Comparison of ENCODE assay signal across 22 cellular contexts in the genomic region with DNA sequence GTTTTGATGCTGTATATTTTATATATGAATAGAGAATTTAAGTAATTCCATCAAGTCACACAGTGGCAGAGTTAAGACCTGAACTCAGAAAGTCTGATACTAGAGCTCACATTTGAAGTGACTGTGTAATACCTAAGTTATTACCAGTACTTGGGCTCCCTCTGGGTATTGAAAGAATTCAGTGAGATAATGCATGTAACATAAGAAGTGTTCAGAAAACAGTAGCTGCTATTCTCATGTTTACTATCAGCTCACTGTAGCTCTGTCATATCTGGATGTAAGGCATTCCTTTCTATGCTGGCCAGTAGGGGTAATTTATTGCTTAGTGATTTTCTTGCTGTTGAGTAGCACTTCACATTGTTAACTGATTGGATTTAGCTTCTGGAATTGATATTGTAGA. TPM values are rescaled to one million over a fixed set of nuclear protein-coding genes. Genes with fewer than 3 reads are reported as not detected.
DNase-seq lines count a peak whose midpoint lies in the region; ATAC-seq and TF ChIP-seq lines count a peak whose summit lies in the region.
"Had no signal": no experiment of that assay in that cellular context is flagged by ENCODE, and none has a peak within 500 bp of the region (broad histone marks: within the 10 kb centered on the region; RNA-seq: fewer than 3 reads in every experiment).

No MANE protein-coding gene starts in this region.

- H3K4ac ChIP-seq in mesenchymal stem cell (ENCODE audit: low read depth in 1 of 2, low read length in 2 of 2) = no peak overlapping the region

- H3K27ac Mint-ChIP-seq in activated CD4-positive, alpha-beta T cell treated with anti-CD3 and anti-CD28 coated beads, Interleukin-2, amount 10 ng/mL, durations not matched to agents 24 days and 14 days = no peak overlapping the region
- H3K27ac Mint-ChIP-seq: IgD-negative memory B cell, natural killer cell had no signal

- no peaks in the 10 kb centered on the region for H3K9me3 ChIP-seq in mesenchymal stem cell (ENCODE audit: control insufficient read depth, low read length)
- no peaks in the 10 kb centered on the region for H3K9me3 ChIP-seq in stomach

- H3K9ac ChIP-seq in mesenchymal stem cell (ENCODE audit: low read length) = peak overlapping the region; percentile 27

- no peak overlapping the region for H4K91ac ChIP-seq in mesenchymal stem cell (ENCODE audit: low read length)

- intact Hi-C loops in left colon (cut with DNase I, micrococcal nuclease) = no loop called here
- intact Hi-C loops in stomach (cut with DNase I; ENCODE audit: low total_unique reads) = no loop called here
- intact Hi-C loops in activated CD4-positive, alpha-beta T cell treated with anti-CD3 and anti-CD28 coated beads, Interleukin-2, amount 10 ng/mL, durations not matched to agents 24 days and 14 days (cut with micrococcal nuclease) = no loop called here

- H2BK12ac ChIP-seq in mesenchymal stem cell (ENCODE audit: low read length in 2 of 2) = no peak overlapping the region

- no peak overlapping the region for H3K4me3 Mint-ChIP-seq in activated CD4-positive, alpha-beta T cell treated with anti-CD3 and anti-CD28 coated beads, Interleukin-2, amount 10 ng/mL, durations not matched to agents 24 days and 14 days
- H3K4me3 Mint-ChIP-seq: CD8-positive, alpha-beta memory T cell; central memory CD8-positive, alpha-beta T cell; IgD-negative memory B cell; natural killer cell had no signal

- H4K8ac ChIP-seq in mesenchymal stem cell (ENCODE audit: low read length) = no peak overlapping the region

- H3K27me3 Mint-ChIP-seq in activated CD4-positive, alpha-beta T cell treated with anti-CD3 and anti-CD28 coated beads, Interleukin-2, amount 10 ng/mL, durations not matched to agents 24 days and 14 days = no peaks in the 10 kb centered on the region
- H3K27me3 Mint-ChIP-seq: CD8-positive, alpha-beta memory T cell; central memory CD8-positive, alpha-beta T cell; IgD-negative memory B cell had no signal

- peaks cover 1% of the 10 kb centered on the region for H3K4me1 Mint-ChIP-seq in activated CD4-positive, alpha-beta T cell treated with anti-CD3 and anti-CD28 coated beads, Interleukin-2, amount 10 ng/mL, durations not matched to agents 24 days and 14 days
- H3K4me1 Mint-ChIP-seq: CD8-positive, alpha-beta memory T cell; central memory CD8-positive, alpha-beta T cell; IgD-negative memory B cell; natural killer cell had no signal

- H2BK15ac ChIP-seq in mesenchymal stem cell (ENCODE audit: low read depth, poor library complexity, severe bottlenecking) = no peak overlapping the region

- no peak for TF ChIP-seq CTCF in cardiac fibroblast (IDR thresholded peaks at IDR 0.05; ENCODE audit: low read depth, low read length)
- no peak for TF ChIP-seq CTCF in stomach (IDR thresholded peaks at IDR 0.05)

- no peak overlapping the region for H3K4me2 ChIP-seq in mesenchymal stem cell (ENCODE audit: low read length, poor library complexity, severe bottlenecking)
- H3K4me2 ChIP-seq: PC-9 had no signal

- peaks cover 5% of the 10 kb centered on the region for H3K79me1 ChIP-seq in mesenchymal stem cell (replicated peaks; ENCODE audit: low read length, poor library complexity, severe bottlenecking)

- no peaks in the 10 kb centered on the region for H3K27me3 ChIP-seq in mesenchymal stem cell (ENCODE audit: control insufficient read depth in 1 of 2, insufficient read depth in 1 of 2, low read length in 2 of 2)
- H3K27me3 ChIP-seq in stomach = no peaks in the 10 kb centered on the region

- no peak overlapping the region for H2BK5ac ChIP-seq in mesenchymal stem cell (ENCODE audit: low read depth, low read length, poor library complexity, severe bottlenecking)

- H3K4me1 ChIP-seq in mesenchymal stem cell (ENCODE audit: control insufficient read depth, insufficient read depth, low read depth, low read length) (peaks cover 3% of the 10 kb centered on the region), stomach (no peaks in the 10 kb centered on the region)

- no peak overlapping the region for H3K18ac ChIP-seq in mesenchymal stem cell (ENCODE audit: low read depth in 1 of 2, low read length in 2 of 2)

- H2AFZ ChIP-seq in mesenchymal stem cell (ENCODE audit: low read depth, low read length) = no peak overlapping the region
- H2AFZ ChIP-seq: PC-9 had no signal

- peaks cover 30% of the 10 kb centered on the region for H3K36me3 Mint-ChIP-seq in activated CD4-positive, alpha-beta T cell treated with anti-CD3 and anti-CD28 coated beads, Interleukin-2, amount 10 ng/mL, durations not matched to agents 24 days and 14 days (ENCODE audit: low read depth)

- H2AK5ac ChIP-seq in mesenchymal stem cell (ENCODE audit: low read length, severe bottlenecking) = no peak overlapping the region

- TF ChIP-seq EP300 in stomach (IDR thresholded peaks at IDR 0.05) = no peak

- H3K36me3 ChIP-seq in mesenchymal stem cell (ENCODE audit: control insufficient read depth in 1 of 2, insufficient read depth in 2 of 2, low read depth in 1 of 2, low read length in 2 of 2) (peaks cover 0 to 75% of the 10 kb centered on the region in 2 experiments), stomach (peaks cover 20 to 77% (median 68%) of the 10 kb centered on the region in 4 donors)

- no peak overlapping the region for H3K4me3 ChIP-seq in cardiac fibroblast (replicated peaks in 1 of 2; ENCODE audit: low read depth in 2 of 2, low read length in 2 of 2)
- no peak overlapping the region for H3K4me3 ChIP-seq in mesenchymal stem cell (ENCODE audit: insufficient read depth in 1 of 2, low read depth in 1 of 2, low read length in 2 of 2)
- H3K4me3 ChIP-seq in stomach = no peak overlapping the region
- H3K4me3 ChIP-seq: PC-9 had no signal

- H3K14ac ChIP-seq in mesenchymal stem cell (ENCODE audit: low read length in 2 of 2) = no peak overlapping the region

- no peak overlapping the region for H3K23ac ChIP-seq in mesenchymal stem cell (ENCODE audit: low read length in 2 of 2)

- no peaks in the 10 kb centered on the region for H3K9me3 Mint-ChIP-seq in activated CD4-positive, alpha-beta T cell treated with anti-CD3 and anti-CD28 coated beads, Interleukin-2, amount 10 ng/mL, durations not matched to agents 24 days and 14 days
- H3K9me3 Mint-ChIP-seq: CD8-positive, alpha-beta memory T cell; central memory CD8-positive, alpha-beta T cell; IgD-negative memory B cell; natural killer cell had no signal

- ATAC-seq in left colon = no peak
- ATAC-seq in HG03378 (IDR thresholded peaks at IDR 0.05; ENCODE audit: unreplicated experiment) = no peak
- ATAC-seq: activated CD4-positive, CD25-positive, alpha-beta regulatory T cell treated with anti-CD3 and anti-CD28 coated beads, Interleukin-2, amount 50 U/mL, for 24 hours; natural killer cell had no signal

- H3K27ac ChIP-seq in mesenchymal stem cell (ENCODE audit: low read length, poor library complexity, severe bottlenecking) = no peak overlapping the region
- no peak overlapping the region for H3K27ac ChIP-seq in stomach
- H3K27ac ChIP-seq: epithelial cell of prostate, PC-9 had no signal

- no peak overlapping the region for H2BK120ac ChIP-seq in mesenchymal stem cell (ENCODE audit: low read depth, low read length)

- DNase-seq in COLO829 (ENCODE audit: low spot score) = peak; percentile 50
- peak; percentile 58 for DNase-seq in LHCN-M2 (ENCODE audit: low read depth)
- DNase-seq in cardiac fibroblast (ENCODE audit: low read depth in 2 of 2) = peak; percentile 73 to 81
- DNase-seq in mesenchymal stem cell = peak; percentile 54
- no peak for DNase-seq in left colon
- DNase-seq in stomach = no peak
- DNase-seq in activated CD4-positive, alpha-beta T cell treated with anti-CD3 and anti-CD28 coated beads, Interleukin-2, amount 10 ng/mL, durations not matched to agents 24 days and 14 days = no peak
- DNase-seq: activated naive CD4-positive, alpha-beta T cell treated with Interleukin-2 at 50 U/mL for 16 hours; CD8-positive, alpha-beta memory T cell; hypothalamus; natural killer cell; NCI-H1092 treated with DMSO at 0.1 percent for 48 hours; NCI-H446 treated with DMSO at 0.1 percent for 48 hours; PC-9; stimulated activated CD4-positive, alpha-beta T cell treated with anti-CD3 and anti-CD28 coated beads, Interleukin-2, amount 100 ng/mL, for 24 hours; T-helper 1 cell had no signal

- no peak for TF ChIP-seq POLR2A in stomach (IDR thresholded peaks at IDR 0.05)

RNA-seq across cellular contexts. Expression of a gene that starts 44.6 kb away (rescaled TPM):
- total RNA-seq in LHCN-M2 (2014; rRNA removed) (not detected in 2 replicates), left colon (not detected), stomach (not detected)
- not detected for polyA plus RNA-seq in LHCN-M2 (2012)
- polyA plus RNA-seq in mesenchymal stem cell (2013, experiment 1 of 2) = not detected
- not detected for polyA plus RNA-seq in mesenchymal stem cell (2013, experiment 2 of 2)
- not detected for polyA plus RNA-seq in stomach
- total RNA-seq in activated CD4-positive, alpha-beta T cell treated with anti-CD3 and anti-CD28 coated beads, Interleukin-2, amount 10 ng/mL, durations not matched to agents 24 days and 14 days = not detected in 2 replicates
- total RNA-seq: CD8-positive, alpha-beta memory T cell; liver; natural killer cell; PC-9 had no signal
- polyA plus RNA-seq: CD8-positive, alpha-beta memory T cell; IgD-negative memory B cell; liver had no signal

RNA-seq across cellular contexts. Expression of a gene that starts 49.6 kb away (rescaled TPM):
- total RNA-seq in LHCN-M2 (2014; rRNA removed) (99.6 and 125 TPM in 2 replicates), left colon (10 to 100 TPM; 31.9 to 40.2 TPM), stomach (10 to 100 TPM; 15.2 to 66.8 (median 34.4) TPM)
- polyA plus RNA-seq in LHCN-M2 (2012) = 39.6 TPM
- 61.9 TPM for polyA plus RNA-seq in mesenchymal stem cell (2013, experiment 1 of 2)
- polyA plus RNA-seq in mesenchymal stem cell (2013, experiment 2 of 2) = 61.2 TPM
- polyA plus RNA-seq in stomach = 10 to 100 TPM; 12.5 to 35.7 (median 21.0) TPM
- 92.0 and 97.0 TPM in 2 replicates for total RNA-seq in activated CD4-positive, alpha-beta T cell treated with anti-CD3 and anti-CD28 coated beads, Interleukin-2, amount 10 ng/mL, durations not matched to agents 24 days and 14 days

Comparison
In these comparisons a context has a peak if more than half of its experiments do, and no peak if none do; other contexts are left out.
1. DNase-seq: peak in COLO829 (single experiment), LHCN-M2 (single experiment), cardiac fibroblast (2 of 2) and mesenchymal stem cell (single experiment); none in left colon (0 of 2), stomach (single experiment) and activated CD4-positive, alpha-beta T cell treated with anti-CD3 and anti-CD28 coated beads, Interleukin-2, amount 10 ng/mL, durations not matched to agents 24 days and 14 days (single experiment).